Comparison of ENCODE assay signal across 2 cellular contexts in genomic region chr6:56905378-56905777, GRCh38.
TF ChIP-seq lines count a peak whose summit lies in the region.

No MANE protein-coding gene starts in this region.

TF ChIP-seq in HCT116, 20 proteins besides CTCF, POLR2A, EP300 and RAD21:
- no peak for TF ChIP-seq SP1 (IDR thresholded peaks at IDR 0.05; ENCODE audit: low read depth)
- no peak for TF ChIP-seq EZH2phosphoT487 (IDR thresholded peaks at IDR 0.05; ENCODE audit: borderline replicate concordance)
- TF ChIP-seq ATF3 (IDR thresholded peaks at IDR 0.05), result no peak
- no peak for TF ChIP-seq EGR1 (IDR thresholded peaks at IDR 0.05; ENCODE audit: low read depth)
- TF ChIP-seq EZH2 (IDR thresholded peaks at IDR 0.05), result no peak
- no peak for TF ChIP-seq MAX (IDR thresholded peaks at IDR 0.05)
- no peak for TF ChIP-seq YY1 (IDR thresholded peaks at IDR 0.05; ENCODE audit: extremely low read depth, insufficient replicate concordance, low read depth, low read length)
- no peak for TF ChIP-seq TCF7L2 (IDR thresholded peaks at IDR 0.05; ENCODE audit: borderline replicate concordance, extremely low read depth, insufficient read depth, insufficient read length)
- no peak for TF ChIP-seq CBX3 (IDR thresholded peaks at IDR 0.05; ENCODE audit: low read depth)
- TF ChIP-seq JUND (IDR thresholded peaks at IDR 0.05), result no peak
- no peak for TF ChIP-seq SIN3A (IDR thresholded peaks at IDR 0.05; ENCODE audit: low read depth)
- TF ChIP-seq REST (IDR thresholded peaks at IDR 0.05; ENCODE audit: low read depth), result no peak
- no peak for TF ChIP-seq ZFX (IDR thresholded peaks at IDR 0.05)
- TF ChIP-seq ZNF274 (IDR thresholded peaks at IDR 0.05; ENCODE audit: low read depth, low read length), result no peak

TF ChIP-seq in IMR-90, 13 proteins besides CTCF, POLR2A, EP300 and RAD21:
- TF ChIP-seq BHLHE40 (IDR thresholded peaks at IDR 0.05; ENCODE audit: low read depth, low read length) (no peak), MAZ (IDR thresholded peaks at IDR 0.05; ENCODE audit: borderline replicate concordance, low read depth, low read length) (no peak), RCOR1 (IDR thresholded peaks at IDR 0.05; ENCODE audit: insufficient replicate concordance, low read length) (no peak)
